ENCODE assay signal across 8 cellular contexts in the genomic region with DNA sequence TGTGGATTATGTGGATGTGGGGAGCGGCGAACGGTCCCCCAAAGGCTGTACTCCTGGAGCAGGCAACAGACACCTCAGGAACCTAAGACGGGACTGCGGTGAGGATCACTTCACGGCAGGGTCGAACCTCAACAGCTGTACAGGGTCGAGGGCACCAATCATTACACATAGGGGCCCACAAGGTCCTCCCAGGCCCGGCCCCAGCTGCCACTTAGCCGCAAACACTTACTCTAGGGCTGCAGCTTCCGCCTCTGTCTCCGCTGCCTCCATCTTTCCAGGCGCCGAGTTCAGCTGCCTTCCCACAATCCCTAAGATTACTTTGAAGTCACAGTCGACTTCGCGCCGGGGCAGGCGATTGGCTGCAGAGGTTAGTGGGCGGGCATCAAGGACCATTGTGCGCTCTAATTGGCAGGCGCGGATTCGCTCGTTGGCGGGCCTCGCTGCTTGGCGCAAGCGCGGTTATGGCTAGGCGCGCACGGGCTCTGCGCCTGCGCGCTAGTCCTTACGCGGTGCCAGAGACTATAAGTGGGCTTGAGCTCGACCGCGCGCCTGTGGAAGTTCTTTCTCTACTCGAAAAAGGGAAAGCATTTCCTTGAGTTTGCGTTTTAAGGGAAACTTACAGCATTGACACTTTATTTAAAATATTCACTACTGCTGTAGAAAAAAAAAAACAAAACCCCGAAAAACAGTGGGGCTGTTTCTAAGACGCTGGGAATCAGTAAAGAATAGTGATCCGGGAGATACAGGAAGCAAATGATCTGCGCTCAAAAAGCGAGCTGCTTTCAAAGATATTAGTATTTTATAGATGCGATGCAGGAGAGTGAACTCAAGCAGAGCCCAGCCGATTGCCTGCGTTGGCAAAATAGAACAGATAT. TPM values are rescaled to one million over a fixed set of nuclear protein-coding genes. Genes with fewer than 3 reads are reported as not detected.
DNase-seq lines count a peak whose midpoint lies in the region; ATAC-seq, FAIRE-seq and TF ChIP-seq lines count a peak whose summit lies in the region.

A gene with protein sequence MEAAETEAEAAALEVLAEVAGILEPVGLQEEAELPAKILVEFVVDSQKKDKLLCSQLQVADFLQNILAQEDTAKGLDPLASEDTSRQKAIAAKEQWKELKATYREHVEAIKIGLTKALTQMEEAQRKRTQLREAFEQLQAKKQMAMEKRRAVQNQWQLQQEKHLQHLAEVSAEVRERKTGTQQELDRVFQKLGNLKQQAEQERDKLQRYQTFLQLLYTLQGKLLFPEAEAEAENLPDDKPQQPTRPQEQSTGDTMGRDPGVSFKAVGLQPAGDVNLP (minus strand): TSS at position 293 of the 875 bp plus-strand sequence. CDS start 23 bp downstream, at position 270.

- peak within 1 kb of the TSS; percentile 80 for H2AFZ ChIP-seq in DND-41 (ENCODE audit: low read depth, low read length)

- H3K36me3 ChIP-seq in DND-41 (ENCODE audit: insufficient read depth, low read length) (peaks cover 41% of the 10 kb centered on the region), KOPT-K1 (ENCODE audit: insufficient read depth, low read length) (peaks cover 39% of the 10 kb centered on the region), esophagus squamous epithelium (peaks cover 0 to 13% (median 0%) of the 10 kb centered on the region in 3 donors)

- H3K4me1 ChIP-seq in DND-41 (ENCODE audit: insufficient read depth, low read length) (peaks cover 41% of the 10 kb centered on the region), esophagus squamous epithelium (peaks cover 8 to 22% (median 9%) of the 10 kb centered on the region in 3 donors)

- H3K79me2 ChIP-seq in DND-41 (ENCODE audit: insufficient read depth, low read length), result peaks cover 41% of the 10 kb centered on the region

- H3K9me3 ChIP-seq in DND-41 (ENCODE audit: insufficient read depth, low read length, severe bottlenecking) (no peaks in the 10 kb centered on the region), KOPT-K1 (ENCODE audit: insufficient read depth, low read length, poor library complexity, severe bottlenecking) (no peaks in the 10 kb centered on the region), esophagus squamous epithelium (no peaks in the 10 kb centered on the region)

- TF ChIP-seq CTCF in DND-41 (IDR thresholded peaks at IDR 0.05; ENCODE audit: borderline replicate concordance, extremely low read depth, low read length, poor library complexity, severe bottlenecking) (no peak), esophagus squamous epithelium (IDR thresholded peaks at IDR 0.05) (no peak)

- peak; percentile 89 for FAIRE-seq in RCC 7860 (lab: Jason Lieb, UNC)

- TF ChIP-seq POLR2A in esophagus squamous epithelium (IDR thresholded peaks at IDR 0.05), result peak in 2 of 4 donors; percentile 21 to 25

- H3K27me3 ChIP-seq in DND-41 (ENCODE audit: insufficient read depth, low read length, poor library complexity), result no peaks in the 10 kb centered on the region
- H3K27me3 ChIP-seq in esophagus squamous epithelium, result no peaks in the 10 kb centered on the region

- WGBS in esophagus squamous epithelium, 2 donors, result 0 to 1% methylated on average over 20 to 36 of the region's 52 CpGs

- peak within 1 kb of the TSS; percentile 82 for H3K9ac ChIP-seq in DND-41 (ENCODE audit: low read depth, low read length)

- H3K27ac ChIP-seq in DND-41 (ENCODE audit: low read length) (peak within 1 kb of the TSS; percentile 92), KOPT-K1 (ENCODE audit: low read depth, low read length, poor library complexity, severe bottlenecking) (peak within 1 kb of the TSS; percentile 91), esophagus squamous epithelium (peak within 1 kb of the TSS; percentile 31 to 79 (median 71))

- H3K4me2 ChIP-seq in DND-41 (ENCODE audit: insufficient read depth, low read length), result peak within 1 kb of the TSS; percentile 90

- H4K20me1 ChIP-seq in DND-41 (ENCODE audit: insufficient read depth, low read length), result peaks cover 11% of the 10 kb centered on the region; the same call in 1 of the 2 replicates

- peak; percentile 97 for ATAC-seq in DND-41 (ENCODE audit: insufficient read depth, low read depth)
- peak; percentile 99 for ATAC-seq in GM21825 (IDR thresholded peaks at IDR 0.05; ENCODE audit: unreplicated experiment)

- peak; percentile 97 for DNase-seq in DND-41
- peak; percentile 94 for DNase-seq in RCC 7860 (ENCODE audit: low spot score)
- peak; percentile 92 to 94 for DNase-seq in activated T-cell treated with anti-CD3 and anti-CD28 coated beads, Interleukin-2, amount 50 U/mL, for 48 hours
- peak; percentile 50 for DNase-seq in esophagus squamous epithelium (lab: John Stamatoyannopoulos, UW)
- peak; percentile 97 for DNase-seq in myocyte (ENCODE audit: low read depth)
- DNase-seq in stimulated activated CD8-positive, alpha-beta memory T cell treated with anti-CD3 and anti-CD28 coated beads, Interleukin-7, amount 100 ng/mL, for 4 hours (ENCODE audit: low read depth in 2 of 2), result peak; percentile 85 to 86

- H3K4me3 ChIP-seq in DND-41 (ENCODE audit: low read depth in 1 of 2, low read length in 2 of 2), result peak within 1 kb of the TSS; percentile 56 to 62
- H3K4me3 ChIP-seq in esophagus squamous epithelium, result peak within 1 kb of the TSS; percentile 64 to 82 (median 73)

- intact Hi-C loops in esophagus squamous epithelium (cut with DNase I), result no loop called here

RNA-seq across cellular contexts. Expression of the gene that starts here (rescaled TPM):
- total RNA-seq in esophagus squamous epithelium (10 to 100 TPM; 13.4 to 46.8 (median 29.9) TPM), myocyte (3.1 and 5.5 TPM in 2 replicates)
- polyA plus RNA-seq in myocyte (2012), result 3.7 TPM

Comparison
In these comparisons a context has a peak if more than half of its experiments do, and no peak if none do; other contexts are left out.
1. Peak in every context shown above with its lines: DNase-seq, ATAC-seq, H3K4me3 ChIP-seq and H3K27ac ChIP-seq.